In genomic region chr4:103076777-103077347, GRCh38 we compare ENCODE assay signal across 8 cellular contexts. TPM values are rescaled to one million over a fixed set of nuclear protein-coding genes. Genes with fewer than 3 reads are reported as not detected.
DNase-seq lines count a peak whose midpoint lies in the region; ATAC-seq and TF ChIP-seq lines count a peak whose summit lies in the region.

No MANE protein-coding gene starts in this region.

- H3K9me3 ChIP-seq in right atrium auricular region, result no peaks in the 10 kb centered on the region

- TF ChIP-seq CTCF in BJ (IDR thresholded peaks at IDR 0.05; ENCODE audit: insufficient read depth, low read depth, low read length), result no peak
- no peak for TF ChIP-seq CTCF in right atrium auricular region (IDR thresholded peaks at IDR 0.05)

- H3K4me3 ChIP-seq in BJ (ENCODE audit: low read depth, low read length) (peak overlapping the region; percentile 68), right atrium auricular region (peak overlapping the region; percentile 45 to 71)

- H3K36me3 Mint-ChIP-seq in stimulated activated effector memory CD8-positive, alpha-beta T cell treated with anti-CD3 and anti-CD28 coated beads, Interleukin-12 subunit alpha, Interleukin-12 subunit beta, amount 100 ng/mL, for 72 hours, result peaks cover 27% of the 10 kb centered on the region

- DNase-seq in BJ (ENCODE audit: low read depth), result no peak
- peak; percentile 17 for DNase-seq in activated CD4-positive, alpha-beta T cell treated with anti-CD3 and anti-CD28 coated beads for 48 hours
- no peak for DNase-seq in right atrium auricular region (ENCODE audit: low spot score)
- DNase-seq in stimulated activated effector memory CD8-positive, alpha-beta T cell treated with anti-CD3 and anti-CD28 coated beads, Interleukin-12 subunit alpha, Interleukin-12 subunit beta, amount 100 ng/mL, for 72 hours (ENCODE audit: low spot score in 2 of 2), result no peak
- no peak for DNase-seq in MV-4-11 (lab: John Stamatoyannopoulos, UW)
- no peak for DNase-seq in Ammon's horn (ENCODE audit: low spot score)

- H3K27me3 ChIP-seq in BJ (ENCODE audit: control insufficient read depth, insufficient read depth, low read length), result no peaks in the 10 kb centered on the region
- no peaks in the 10 kb centered on the region for H3K27me3 ChIP-seq in right atrium auricular region

- peaks cover 38% of the 10 kb centered on the region for H3K4me1 Mint-ChIP-seq in stimulated activated effector memory CD8-positive, alpha-beta T cell treated with anti-CD3 and anti-CD28 coated beads, Interleukin-12 subunit alpha, Interleukin-12 subunit beta, amount 100 ng/mL, for 72 hours

- POLR2A ChIA-PET in BJ (lab: Charles Lee), result no interaction called here

- peak overlapping the region; percentile 87 to 90 for H3K27ac ChIP-seq in right atrium auricular region

- H3K4me3 Mint-ChIP-seq in stimulated activated effector memory CD8-positive, alpha-beta T cell treated with anti-CD3 and anti-CD28 coated beads, Interleukin-12 subunit alpha, Interleukin-12 subunit beta, amount 100 ng/mL, for 72 hours, result peak overlapping the region; percentile 94

- CTCF ChIA-PET in BJ (lab: Yijun Ruan, JAX), result interaction anchor here (1.5 to 2.1 kb wide), 3 partner anchors 22 to 456 kb away, joined by 4 to 7 read pairs (median 5); partner anchors contain the start of gene BDH2

- ATAC-seq in GM18870 (IDR thresholded peaks at IDR 0.05; ENCODE audit: unreplicated experiment) (peak; percentile 33), HG03342 (IDR thresholded peaks at IDR 0.05; ENCODE audit: unreplicated experiment) (peak; percentile 36)
- ATAC-seq in stimulated activated effector memory CD8-positive, alpha-beta T cell treated with anti-CD3 and anti-CD28 coated beads, Interleukin-12 subunit alpha, Interleukin-12 subunit beta, amount 100 ng/mL, for 72 hours, result peak; percentile 76

- H3K9me3 Mint-ChIP-seq in stimulated activated effector memory CD8-positive, alpha-beta T cell treated with anti-CD3 and anti-CD28 coated beads, Interleukin-12 subunit alpha, Interleukin-12 subunit beta, amount 100 ng/mL, for 72 hours, result no peaks in the 10 kb centered on the region

- H3K36me3 ChIP-seq in BJ (ENCODE audit: control insufficient read depth, insufficient read depth, low read length) (peaks cover 1% of the 10 kb centered on the region; the same call in 1 of the 2 replicates), right atrium auricular region (peaks cover 11% of the 10 kb centered on the region)

- H3K4me1 ChIP-seq in right atrium auricular region, result peaks cover 0 to 15% of the 10 kb centered on the region in 2 donors

- H3K27ac Mint-ChIP-seq in stimulated activated effector memory CD8-positive, alpha-beta T cell treated with anti-CD3 and anti-CD28 coated beads, Interleukin-12 subunit alpha, Interleukin-12 subunit beta, amount 100 ng/mL, for 72 hours, result peak overlapping the region; percentile 96

RNA-seq across cellular contexts. Expression of gene SLC9B2, which starts 0.3 kb away (rescaled TPM):
- polyA plus RNA-seq in BJ (2011; rRNA removed), result 12.6 and 15.9 TPM in 2 replicates
- 5.6 and 6.4 TPM in 2 replicates for polyA minus RNA-seq in BJ (2011; rRNA and poly(A)+ RNA removed)
- total RNA-seq in right atrium auricular region, result 1 to 10 TPM; 5.7 to 9.4 TPM

RNA-seq across cellular contexts. Expression of gene BDH2, which starts 22.8 kb away (rescaled TPM):
- 41.6 and 67.5 TPM in 2 replicates for polyA plus RNA-seq in BJ (2011; rRNA removed)
- polyA minus RNA-seq in BJ (2011; rRNA and poly(A)+ RNA removed), result 6.5 and 8.0 TPM in 2 replicates
- 10 to 100 TPM; 32.8 to 36.4 TPM for total RNA-seq in right atrium auricular region

RNA-seq across cellular contexts. Expression of gene SLC9B1, which starts 57.4 kb away (rescaled TPM):
- polyA plus RNA-seq in BJ (2011; rRNA removed), result 0.07 and 0.25 TPM in 2 replicates
- polyA minus RNA-seq in BJ (2011; rRNA and poly(A)+ RNA removed), result 0.24 TPM in 1 of 2 replicates, not detected in the other
- total RNA-seq in right atrium auricular region, result 1 to 10 TPM in 1 of 2 donors, not detected in 1; 3.3 TPM
